9 cellular contexts compared by ENCODE assay signal in genomic region chr2:230885467-230886130, GRCh38. TPM values are rescaled to one million over a fixed set of nuclear protein-coding genes. Genes with fewer than 3 reads are reported as not detected.
A peak's percentile ranks its signal among the peaks of the same experiment; 100 is the strongest.
DNase-seq lines count a peak whose midpoint lies in the region; ATAC-seq and TF ChIP-seq lines count a peak whose summit lies in the region.
"Had no signal": no experiment of that assay in that cellular context is flagged by ENCODE, and none has a peak within 500 bp of the region (broad histone marks: within the 10 kb centered on the region; RNA-seq: fewer than 3 reads in every experiment).

No MANE protein-coding gene starts in this region.

- POLR2A ChIA-PET in activated CD8-positive, alpha-beta T cell treated with anti-CD3 and anti-CD28 coated beads for 36 hours (lab: Charles Lee): no interaction called here

- no peak overlapping the region for H3K27ac ChIP-seq in SJCRH30

- no peaks in the 10 kb centered on the region for H3K36me3 ChIP-seq in BE2C
- H3K36me3 ChIP-seq in SJCRH30: no peaks in the 10 kb centered on the region

- no peaks in the 10 kb centered on the region for H3K9me3 ChIP-seq in BE2C
- no peaks in the 10 kb centered on the region for H3K9me3 ChIP-seq in SJCRH30 (replicated peaks)

- H3K4me3 ChIP-seq in BE2C (ENCODE audit: low read depth, low read length) (no peak overlapping the region), SJCRH30 (no peak overlapping the region)

- H3K4me3 Mint-ChIP-seq in activated CD8-positive, alpha-beta T cell treated with anti-CD3 and anti-CD28 coated beads for 36 hours: no peak overlapping the region
- no peak overlapping the region for H3K4me3 Mint-ChIP-seq in osteocyte (ENCODE audit: unreplicated experiment)
- H3K4me3 Mint-ChIP-seq: T-helper 1 cell treated with Interleukin-12 subunit alpha and Interleukin-12 subunit beta and Interleukin-4 antibody, amounts not matched to agents 30 μg/mL and 1 μg/mL, for 36 hours had no signal

- CTCF ChIA-PET in activated CD8-positive, alpha-beta T cell treated with anti-CD3 and anti-CD28 coated beads for 36 hours (lab: Charles Lee): interaction anchor here (0.7 to 2.3 kb wide), 6 partner anchors 9 to 37 kb away, joined by 3 to 8 read pairs (median 4); no protein-coding TSS in a partner anchor

- no peaks in the 10 kb centered on the region for H3K36me3 Mint-ChIP-seq in activated CD8-positive, alpha-beta T cell treated with anti-CD3 and anti-CD28 coated beads for 36 hours (ENCODE audit: low read depth)
- peaks cover 3% of the 10 kb centered on the region for H3K36me3 Mint-ChIP-seq in osteocyte (ENCODE audit: unreplicated experiment)

- DNase-seq in BE2C (peak; percentile 68), iPS-NIHi11 (ENCODE audit: low spot score) (peak; percentile 75), SJCRH30 (no peak), osteocyte (ENCODE audit: extremely low spot score, unreplicated experiment) (no peak)
- peak; percentile 40 for DNase-seq in activated CD8-positive, alpha-beta T cell treated with anti-CD3 and anti-CD28 coated beads for 36 hours

- TF ChIP-seq CTCF in BE2C (IDR thresholded peaks at IDR 0.05; ENCODE audit: low read depth, low read length) (no peak), osteocyte (IDR thresholded peaks at IDR 0.05) (no peak)
- TF ChIP-seq CTCF in activated CD8-positive, alpha-beta T cell treated with anti-CD3 and anti-CD28 coated beads for 36 hours (IDR thresholded peaks at IDR 0.05): no peak

- H3K27me3 Mint-ChIP-seq in activated CD8-positive, alpha-beta T cell treated with anti-CD3 and anti-CD28 coated beads for 36 hours: no peaks in the 10 kb centered on the region
- no peaks in the 10 kb centered on the region for H3K27me3 Mint-ChIP-seq in osteocyte (ENCODE audit: unreplicated experiment)

- peak; percentile 72 for ATAC-seq in HG02852 (IDR thresholded peaks at IDR 0.05; ENCODE audit: unreplicated experiment)
- ATAC-seq in activated CD8-positive, alpha-beta T cell treated with anti-CD3 and anti-CD28 coated beads for 36 hours: no peak
- ATAC-seq in HG02678 (IDR thresholded peaks at IDR 0.05; ENCODE audit: unreplicated experiment): no peak
- ATAC-seq in GM18858 (IDR thresholded peaks at IDR 0.05; ENCODE audit: unreplicated experiment): no peak

- peaks cover 18% of the 10 kb centered on the region for H3K4me1 Mint-ChIP-seq in activated CD8-positive, alpha-beta T cell treated with anti-CD3 and anti-CD28 coated beads for 36 hours (ENCODE audit: low read depth)
- peaks cover 13% of the 10 kb centered on the region for H3K4me1 Mint-ChIP-seq in osteocyte (ENCODE audit: unreplicated experiment)

- intact Hi-C loops in activated CD8-positive, alpha-beta T cell treated with anti-CD3 and anti-CD28 coated beads for 36 hours (cut with micrococcal nuclease): no loop called here

- H3K27me3 ChIP-seq in BE2C (no peaks in the 10 kb centered on the region), SJCRH30 (peaks cover under 1% of the 10 kb centered on the region)

- no peaks in the 10 kb centered on the region for H3K4me1 ChIP-seq in BE2C
- H3K4me1 ChIP-seq in SJCRH30: no peaks in the 10 kb centered on the region

- H3K27ac Mint-ChIP-seq in activated CD8-positive, alpha-beta T cell treated with anti-CD3 and anti-CD28 coated beads for 36 hours: no peak overlapping the region
- H3K27ac Mint-ChIP-seq in osteocyte (ENCODE audit: unreplicated experiment): no peak overlapping the region
- H3K27ac Mint-ChIP-seq: T-helper 1 cell treated with Interleukin-12 subunit alpha and Interleukin-12 subunit beta and Interleukin-4 antibody, amounts not matched to agents 30 μg/mL and 1 μg/mL, for 36 hours had no signal

- H3K9me3 Mint-ChIP-seq in activated CD8-positive, alpha-beta T cell treated with anti-CD3 and anti-CD28 coated beads for 36 hours: no peaks in the 10 kb centered on the region
- H3K9me3 Mint-ChIP-seq in osteocyte (ENCODE audit: unreplicated experiment): no peaks in the 10 kb centered on the region
- H3K9me3 Mint-ChIP-seq: T-helper 1 cell treated with Interleukin-12 subunit alpha and Interleukin-12 subunit beta and Interleukin-4 antibody, amounts not matched to agents 30 μg/mL and 1 μg/mL, for 36 hours had no signal

RNA-seq across cellular contexts. Expression of gene ITM2C, which starts 20.9 kb away (rescaled TPM):
- polyA plus RNA-seq in BE2C (2012; ENCODE audit: insufficient read depth, insufficient read length, low read depth): 1,292 TPM
- 10 to 100 TPM; 43.2 to 43.4 TPM for total RNA-seq in activated CD8-positive, alpha-beta T cell treated with anti-CD3 and anti-CD28 coated beads for 36 hours
- 18.1 and 20.9 TPM in 2 replicates for total RNA-seq in SJCRH30 (2014; rRNA removed; shearing (Covaris generic))
- total RNA-seq in osteocyte: 503 and 526 TPM in 2 replicates

RNA-seq across cellular contexts. Expression of gene GPR55, which starts 39.4 kb away (rescaled TPM):
- polyA plus RNA-seq in BE2C (2012; ENCODE audit: insufficient read depth, insufficient read length, low read depth): not detected
- total RNA-seq in activated CD8-positive, alpha-beta T cell treated with anti-CD3 and anti-CD28 coated beads for 36 hours: 1 to 10 TPM; 5.0 to 5.3 TPM
- total RNA-seq in SJCRH30 (2014; rRNA removed; shearing (Covaris generic)): 0.10 TPM in 1 of 2 replicates, not detected in the other
- not detected in 2 replicates for total RNA-seq in osteocyte

Comparison
In these comparisons a context has a peak if more than half of its experiments do, and no peak if none do; other contexts are left out.
1. DNase-seq: peak in BE2C (single experiment), activated CD8-positive, alpha-beta T cell treated with anti-CD3 and anti-CD28 coated beads for 36 hours (single experiment) and iPS-NIHi11 (single experiment); none in SJCRH30 (0 of 2) and osteocyte (single experiment).
2. RNA of gene ITM2C, which starts 20.9 kb away (total RNA-seq): 503 to 526 TPM in osteocyte; 43.2 to 43.4 TPM in activated CD8-positive, alpha-beta T cell treated with anti-CD3 and anti-CD28 coated beads for 36 hours and 18.1 to 20.9 TPM in SJCRH30; every median in the first group is over 10 times any median in the second.